Comparison of ENCODE assay signal across 21 cellular contexts in genomic region chr12:37548266-37548805, GRCh38.
"Had no signal": no experiment of that assay in that cellular context is flagged by ENCODE, and none has a peak within 500 bp of the region (broad histone marks: within the 10 kb centered on the region; RNA-seq: fewer than 3 reads in every experiment).

No MANE protein-coding gene starts in this region.

- DNase-seq: effector CD8-positive, alpha-beta T cell; erythroblast; hypothalamus; left ventricle myocardium superior; lower lobe of right lung; natural killer cell; occipital lobe; pancreas; retina; right lobe of liver; stimulated activated CD4-positive, alpha-beta T cell treated with anti-CD3 and anti-CD28 coated beads, Interleukin-12 subunit alpha, Interleukin-12 subunit beta, amount 100 ng/mL, for 4 hours; stimulated activated CD4-positive, alpha-beta T cell treated with anti-CD3 and anti-CD28 coated beads, Interleukin-1b, Interleukin-23, amount 100 ng/mL, for 48 hours; stimulated activated CD4-positive, alpha-beta T cell treated with anti-CD3 and anti-CD28 coated beads, Interleukin-4, amount 100 ng/mL, for 1 hour; stimulated activated CD8-positive, alpha-beta memory T cell treated with anti-CD3 and anti-CD28 coated beads, Interleukin-4, amount 100 ng/mL, for 48 hours; stimulated activated naive CD4-positive, alpha-beta T cell; stimulated activated naive CD8-positive, alpha-beta T cell treated with anti-CD3 and anti-CD28 coated beads, Interleukin-15, amount 100 ng/mL, for 72 hours; transverse colon had no signal

- H3K4me2 ChIP-seq: smooth muscle cell had no signal

- H3K27me3 ChIP-seq: pancreas, right lobe of liver, suprapubic skin, transverse colon, vagina had no signal

- H3K4me3 Mint-ChIP-seq: dendritic cell treated with granulocyte-macrophage colony-stimulating factor and Interleukin-4, amounts not matched to agents 40 ng/mL and 50 ng/mL, for 4 days; natural killer cell; stimulated activated naive CD8-positive, alpha-beta T cell treated with anti-CD3 and anti-CD28 coated beads, Interleukin-15, amount 100 ng/mL, for 72 hours had no signal

- H3K36me3 ChIP-seq: lower lobe of right lung, pancreas, right lobe of liver, suprapubic skin, transverse colon, vagina had no signal

- H3K4me1 ChIP-seq: lower lobe of right lung, pancreas, right lobe of liver, suprapubic skin, transverse colon, vagina had no signal

- H3K27ac ChIP-seq: lower lobe of right lung, pancreas, right lobe of liver, suprapubic skin, transverse colon, vagina had no signal

- H3K4me1 Mint-ChIP-seq: natural killer cell; stimulated activated naive CD8-positive, alpha-beta T cell treated with anti-CD3 and anti-CD28 coated beads, Interleukin-15, amount 100 ng/mL, for 72 hours had no signal

- H3K9me3 ChIP-seq: lower lobe of right lung, pancreas, right lobe of liver, transverse colon, vagina had no signal

- H3K27me3 Mint-ChIP-seq: dendritic cell treated with granulocyte-macrophage colony-stimulating factor and Interleukin-4, amounts not matched to agents 40 ng/mL and 50 ng/mL, for 4 days; stimulated activated naive CD8-positive, alpha-beta T cell treated with anti-CD3 and anti-CD28 coated beads, Interleukin-15, amount 100 ng/mL, for 72 hours had no signal

- H3K4me3 ChIP-seq: lower lobe of right lung, pancreas, right lobe of liver, smooth muscle cell, suprapubic skin, transverse colon, vagina had no signal

- H3K27ac Mint-ChIP-seq: dendritic cell treated with granulocyte-macrophage colony-stimulating factor and Interleukin-4, amounts not matched to agents 40 ng/mL and 50 ng/mL, for 4 days; natural killer cell; stimulated activated naive CD8-positive, alpha-beta T cell treated with anti-CD3 and anti-CD28 coated beads, Interleukin-15, amount 100 ng/mL, for 72 hours had no signal

- ATAC-seq: left ventricle myocardium superior; natural killer cell; pancreas; right lobe of liver; stimulated activated naive CD8-positive, alpha-beta T cell treated with anti-CD3 and anti-CD28 coated beads, Interleukin-15, amount 100 ng/mL, for 72 hours had no signal
